1 cellular context compared by ENCODE assay signal in the genomic region with DNA sequence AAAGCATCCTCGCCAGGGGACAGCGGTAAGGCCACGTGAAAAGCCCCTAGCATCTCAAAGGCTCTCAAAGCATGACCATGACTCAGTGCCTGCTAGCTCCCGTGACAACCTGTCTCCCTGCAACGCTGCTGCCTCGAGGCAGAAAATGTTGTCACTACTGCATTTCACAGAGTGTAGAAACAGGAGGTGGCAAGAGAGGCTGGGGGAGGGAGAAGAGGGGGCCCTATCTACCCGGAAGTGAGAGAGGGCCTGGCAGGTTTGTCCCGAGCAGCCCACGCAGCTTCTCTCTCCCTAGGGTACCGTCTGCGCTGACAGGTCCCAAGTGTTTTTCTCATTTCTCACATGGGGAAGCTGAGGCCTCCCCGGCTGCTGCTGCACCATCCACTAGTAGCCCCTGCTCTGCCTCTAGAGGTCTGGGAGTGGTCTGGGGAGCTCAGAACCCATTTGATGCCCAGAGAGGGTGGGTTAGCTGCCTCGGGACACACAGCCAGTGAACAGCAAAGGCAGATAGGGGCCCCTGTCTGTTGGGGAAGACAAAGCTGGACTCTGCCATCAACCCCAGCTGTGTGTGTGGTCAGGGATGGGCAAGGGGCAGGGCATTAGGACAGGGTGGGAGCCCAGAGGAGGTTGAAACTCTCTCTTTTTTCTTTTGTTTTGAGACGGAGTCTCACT.
TF ChIP-seq lines count a peak whose summit lies in the region.

No MANE protein-coding gene starts in this region.

TF ChIP-seq in HEK293, 187 proteins besides CTCF, POLR2A, EP300 and RAD21 (continued from another document):
- TF ChIP-seq, protein P1, sequence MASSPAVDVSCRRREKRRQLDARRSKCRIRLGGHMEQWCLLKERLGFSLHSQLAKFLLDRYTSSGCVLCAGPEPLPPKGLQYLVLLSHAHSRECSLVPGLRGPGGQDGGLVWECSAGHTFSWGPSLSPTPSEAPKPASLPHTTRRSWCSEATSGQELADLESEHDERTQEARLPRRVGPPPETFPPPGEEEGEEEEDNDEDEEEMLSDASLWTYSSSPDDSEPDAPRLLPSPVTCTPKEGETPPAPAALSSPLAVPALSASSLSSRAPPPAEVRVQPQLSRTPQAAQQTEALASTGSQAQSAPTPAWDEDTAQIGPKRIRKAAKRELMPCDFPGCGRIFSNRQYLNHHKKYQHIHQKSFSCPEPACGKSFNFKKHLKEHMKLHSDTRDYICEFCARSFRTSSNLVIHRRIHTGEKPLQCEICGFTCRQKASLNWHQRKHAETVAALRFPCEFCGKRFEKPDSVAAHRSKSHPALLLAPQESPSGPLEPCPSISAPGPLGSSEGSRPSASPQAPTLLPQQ (tag by site-specific recombination; IDR thresholded peaks at IDR 0.05): 0 out of 2 replicates have a peak, but pooled peaks have one; percentile 18
- TF ChIP-seq ZNF394 (tag by site-specific recombination; IDR thresholded peaks at IDR 0.05; ENCODE audit: borderline replicate concordance): 0 out of 2 replicates have a peak, but pooled peaks have one; percentile 24
- no peak for TF ChIP-seq ZXDB (tag by site-specific recombination; IDR thresholded peaks at IDR 0.05)
- TF ChIP-seq SP2 (tag by site-specific recombination; IDR thresholded peaks at IDR 0.05): 0 out of 2 replicates have a peak, but pooled peaks have one; percentile 30
- TF ChIP-seq ZNF658 (tag by site-specific recombination; IDR thresholded peaks at IDR 0.05): no peak
- TF ChIP-seq GLIS1 (tag by site-specific recombination; IDR thresholded peaks at IDR 0.05): peak; percentile 37; the same call in 1 of the 2 replicates
- TF ChIP-seq ZNF571 (tag by site-specific recombination; IDR thresholded peaks at IDR 0.05): no peak
- no peak for TF ChIP-seq YY2 (tag by site-specific recombination; IDR thresholded peaks at IDR 0.05)
- TF ChIP-seq ZNF600 (tag by site-specific recombination; IDR thresholded peaks at IDR 0.05): no peak
- no peak for TF ChIP-seq ZNF707 (tag by site-specific recombination; IDR thresholded peaks at IDR 0.05)
- no peak for TF ChIP-seq ZNF274 (IDR thresholded peaks at IDR 0.05; ENCODE audit: low read length)
- no peak for TF ChIP-seq ZNF274 (tag by site-specific recombination; IDR thresholded peaks at IDR 0.05; ENCODE audit: borderline replicate concordance)
- TF ChIP-seq ZNF777 (tag by site-specific recombination; IDR thresholded peaks at IDR 0.05; ENCODE audit: borderline replicate concordance): no peak
- peak; percentile 14; the same call in 1 of the 2 replicates for TF ChIP-seq SP7 (tag by site-specific recombination; IDR thresholded peaks at IDR 0.05)
